ENCODE assay signal across 28 cellular contexts in genomic region chr3:6655275-6655674, GRCh38.
"Had no signal": no experiment of that assay in that cellular context is flagged by ENCODE, and none has a peak within 500 bp of the region (broad histone marks: within the 10 kb centered on the region; RNA-seq: fewer than 3 reads in every experiment).

No MANE protein-coding gene starts in this region.

- H3K4me2 ChIP-seq: neural progenitor cell, smooth muscle cell had no signal

- DNase-seq: natural killer cell; occipital lobe; ovary; posterior cingulate gyrus; psoas muscle; right cardiac atrium; spleen; stimulated activated CD4-positive, alpha-beta T cell treated with anti-CD3 and anti-CD28 coated beads, Interleukin-12 subunit alpha, Interleukin-12 subunit beta, amount 100 ng/mL, for 4 hours; stimulated activated CD4-positive, alpha-beta T cell treated with anti-CD3 and anti-CD28 coated beads, Interleukin-1b, Interleukin-23, amount 100 ng/mL, for 48 hours; stimulated activated CD4-positive, alpha-beta T cell treated with anti-CD3 and anti-CD28 coated beads, Interleukin-4, amount 100 ng/mL, for 1 hour; stimulated activated CD4-positive, alpha-beta T cell treated with anti-CD3 and anti-CD28 coated beads, Interleukin-4, amount 100 ng/mL, for 4 hours; stimulated activated CD8-positive, alpha-beta memory T cell treated with anti-CD3 and anti-CD28 coated beads, Interleukin-4, amount 100 ng/mL, for 48 hours; stimulated activated naive CD4-positive, alpha-beta T cell; stimulated activated naive CD8-positive, alpha-beta T cell treated with anti-CD3 and anti-CD28 coated beads, Interleukin-15, amount 100 ng/mL, for 72 hours; stimulated activated naive CD8-positive, alpha-beta T cell treated with anti-CD3 and anti-CD28 coated beads, Interleukin-15, Interleukin-2, amounts not matched to agents 100 U/mL and 50 U/mL, for 24 hours; substantia nigra; testis; tibial artery; transverse colon; upper lobe of right lung; uterus had no signal

- H3K9me3 ChIP-seq: ovary, psoas muscle, testis, upper lobe of right lung, uterus had no signal

- H3K36me3 ChIP-seq: neural progenitor cell, ovary, spleen, suprapubic skin, tibial artery, transverse colon, upper lobe of right lung, uterus had no signal

- H3K79me2 ChIP-seq: parathyroid adenoma had no signal

- H3K27ac ChIP-seq: neural progenitor cell, ovary, parathyroid adenoma, psoas muscle, skin epidermis, spleen, suprapubic skin, testis, tibial artery, transverse colon, upper lobe of right lung, uterus had no signal

- H3K27me3 ChIP-seq: neural progenitor cell, ovary, spleen, suprapubic skin, testis, tibial artery, transverse colon, upper lobe of right lung, uterus had no signal

- H3K4me1 ChIP-seq: neural progenitor cell, parathyroid adenoma, psoas muscle, spleen, suprapubic skin, testis, tibial artery, transverse colon, upper lobe of right lung, uterus had no signal

- H3K9ac ChIP-seq: neural progenitor cell, parathyroid adenoma had no signal

- H2AFZ ChIP-seq: neural progenitor cell, parathyroid adenoma had no signal

- H3K4me3 ChIP-seq: neural progenitor cell, ovary, psoas muscle, skin epidermis, smooth muscle cell, spleen, suprapubic skin, testis, tibial artery, transverse colon, upper lobe of right lung, uterus had no signal

- ATAC-seq: natural killer cell; psoas muscle; right cardiac atrium; sciatic nerve; stimulated activated memory B cell treated with anti-CD40 and anti-IgM and Interleukin-4, amounts not matched to agents 10 μg/mL and 1 μg/mL and 100 μg/mL, for 72 hours; stimulated activated naive CD8-positive, alpha-beta T cell treated with anti-CD3 and anti-CD28 coated beads, Interleukin-15, amount 100 ng/mL, for 72 hours; stimulated activated naive CD8-positive, alpha-beta T cell treated with anti-CD3 and anti-CD28 coated beads, Interleukin-15, Interleukin-2, amounts not matched to agents 100 U/mL and 50 U/mL, for 24 hours; upper lobe of right lung had no signal
